18 cellular contexts compared by ENCODE assay signal in the genomic region with DNA sequence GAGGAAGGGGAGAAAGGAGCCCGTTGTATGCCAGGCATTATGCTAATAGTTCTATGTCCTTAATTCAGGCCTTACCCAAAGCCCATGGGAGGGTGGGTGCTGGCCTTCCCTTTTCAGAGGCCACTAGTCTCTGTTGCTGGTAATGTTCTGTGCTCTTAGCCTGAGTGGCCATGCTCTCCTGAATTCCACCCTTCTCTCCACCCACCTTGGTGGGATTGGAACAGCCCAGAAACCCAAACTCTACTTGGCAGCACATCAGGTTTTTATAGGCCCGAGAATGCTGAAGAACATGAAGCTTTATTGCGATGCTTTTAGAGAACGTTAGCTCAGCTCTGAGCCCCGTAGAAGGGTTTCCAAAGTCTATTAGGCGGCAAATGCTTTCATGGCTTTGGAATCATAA.
A peak's percentile ranks its signal among the peaks of the same experiment; 100 is the strongest.
DNase-seq lines count a peak whose midpoint lies in the region; ATAC-seq, FAIRE-seq and TF ChIP-seq lines count a peak whose summit lies in the region.
"Had no signal": no experiment of that assay in that cellular context is flagged by ENCODE, and none has a peak within 500 bp of the region (broad histone marks: within the 10 kb centered on the region; RNA-seq: fewer than 3 reads in every experiment).

No MANE protein-coding gene starts in this region.

- peak; percentile 38 for FAIRE-seq in HTR-8/SVneo (lab: Jason Lieb, UNC)
- FAIRE-seq: RCC 7860 had no signal

- peaks cover 95% of the 10 kb centered on the region for H3K4me1 Mint-ChIP-seq in brain
- H3K4me1 Mint-ChIP-seq in neural crest cell = peaks cover 87% of the 10 kb centered on the region

- DNase-seq in DMS79 (lab: John Stamatoyannopoulos, UW) = peak; percentile 67
- DNase-seq in HTR-8/SVneo (ENCODE audit: insufficient read length, low spot score) = no peak
- no peak for DNase-seq in neural crest cell (ENCODE audit: low read depth, low spot score)
- no peak for DNase-seq in HuH-7 (ENCODE audit: low spot score)
- DNase-seq in effector CD8-positive, alpha-beta T cell (lab: John Stamatoyannopoulos, UW) = no peak
- DNase-seq: activated B cell treated with CpG ODN at 0.5 μM for 24 hours; activated naive CD8-positive, alpha-beta T cell treated with anti-CD3 and anti-CD28 coated beads, Interleukin-2, amount 10 ng/mL, durations not matched to agents 7 days and 5 days; central memory CD4-positive, alpha-beta T cell; DMS 273 treated with DMSO at 0.1 percent for 48 hours; left ventricle myocardium superior; MG63; NCI-H2029; substantia nigra; SW 1271 had no signal

- no peak for ATAC-seq in HG03571 (IDR thresholded peaks at IDR 0.05; ENCODE audit: unreplicated experiment)
- ATAC-seq: left ventricle myocardium superior had no signal

- no peak for TF ChIP-seq CTCF in brain (conservative IDR thresholded peaks at IDR 0.05)
- TF ChIP-seq CTCF in neural crest cell (conservative IDR thresholded peaks at IDR 0.05) = no peak

- peak overlapping the region in 3 of 5 experiments; percentile 5 to 60 (median 31) for H3K4me3 Mint-ChIP-seq in brain
- peak overlapping the region; percentile 17 for H3K4me3 Mint-ChIP-seq in neural crest cell
- H3K4me3 Mint-ChIP-seq: activated B cell treated with CpG ODN at 0.5 μM for 24 hours; activated naive CD8-positive, alpha-beta T cell treated with anti-CD3 and anti-CD28 coated beads, Interleukin-2, amount 10 ng/mL, durations not matched to agents 7 days and 5 days; B cell had no signal

- no peaks in the 10 kb centered on the region for H3K27me3 Mint-ChIP-seq in brain
- no peaks in the 10 kb centered on the region for H3K27me3 Mint-ChIP-seq in neural crest cell (ENCODE audit: low read depth)
- H3K27me3 Mint-ChIP-seq: activated B cell treated with CpG ODN at 0.5 μM for 24 hours; activated naive CD8-positive, alpha-beta T cell treated with anti-CD3 and anti-CD28 coated beads, Interleukin-2, amount 10 ng/mL, durations not matched to agents 7 days and 5 days; B cell had no signal

- peaks cover 11% of the 10 kb centered on the region for H3K36me3 Mint-ChIP-seq in brain
- peaks cover 11% of the 10 kb centered on the region for H3K36me3 Mint-ChIP-seq in neural crest cell (ENCODE audit: low read depth)

- peaks cover 0 to 3% (median 0%) of the 10 kb centered on the region in 5 experiments for H3K9me3 Mint-ChIP-seq in brain
- H3K9me3 Mint-ChIP-seq in neural crest cell = no peaks in the 10 kb centered on the region
- H3K9me3 Mint-ChIP-seq: activated B cell treated with CpG ODN at 0.5 μM for 24 hours; activated naive CD8-positive, alpha-beta T cell treated with anti-CD3 and anti-CD28 coated beads, Interleukin-2, amount 10 ng/mL, durations not matched to agents 7 days and 5 days had no signal

- peak overlapping the region; percentile 60 to 93 (median 80) for H3K27ac Mint-ChIP-seq in brain
- no peak overlapping the region for H3K27ac Mint-ChIP-seq in neural crest cell (ENCODE audit: unreplicated experiment)
- H3K27ac Mint-ChIP-seq: activated B cell treated with CpG ODN at 0.5 μM for 24 hours; activated naive CD8-positive, alpha-beta T cell treated with anti-CD3 and anti-CD28 coated beads, Interleukin-2, amount 10 ng/mL, durations not matched to agents 7 days and 5 days had no signal
